Comparison of ENCODE assay signal across 9 cellular contexts in genomic region chr6:56370591-56371198, GRCh38.
DNase-seq lines count a peak whose midpoint lies in the region; ATAC-seq, FAIRE-seq and TF ChIP-seq lines count a peak whose summit lies in the region.
"Had no signal": no experiment of that assay in that cellular context is flagged by ENCODE, and none has a peak within 500 bp of the region (broad histone marks: within the 10 kb centered on the region; RNA-seq: fewer than 3 reads in every experiment).

No MANE protein-coding gene starts in this region.

- H3K4me3 Mint-ChIP-seq in activated B cell treated with CpG ODN at 0.5 μM for 24 hours: no peak overlapping the region
- H3K4me3 Mint-ChIP-seq in neural progenitor cell: no peak overlapping the region

- H3K4me3 ChIP-seq in hepatocyte (no peak overlapping the region), subcutaneous abdominal adipose tissue (ENCODE audit: low read depth in 1 of 5, low read length in 5 of 5) (peak overlapping the region in 2 of 5 donors; percentile 11 to 33), neural progenitor cell (no peak overlapping the region)
- H3K4me3 ChIP-seq: SJSA1 had no signal

- intact Hi-C loops in activated B cell treated with CpG ODN at 0.5 μM for 24 hours (cut with micrococcal nuclease): no loop called here

- no peak for DNase-seq in GM12891 (ENCODE audit: insufficient read length, low spot score)
- DNase-seq in NCI-H1694 (lab: John Stamatoyannopoulos, UW): peak; percentile 15
- DNase-seq in activated B cell treated with CpG ODN at 0.5 μM for 24 hours: no peak
- peak; percentile 58 for DNase-seq in hepatocyte (ENCODE audit: low spot score)
- DNase-seq in activated T-cell treated with anti-CD3 and anti-CD28 coated beads for 4 hours: no peak
- DNase-seq in neural progenitor cell (ENCODE audit: low spot score): no peak

- H3K9me3 Mint-ChIP-seq in activated B cell treated with CpG ODN at 0.5 μM for 24 hours (no peaks in the 10 kb centered on the region), neural progenitor cell (no peaks in the 10 kb centered on the region)

- H3K27ac Mint-ChIP-seq in activated B cell treated with CpG ODN at 0.5 μM for 24 hours (no peak overlapping the region), neural progenitor cell (no peak overlapping the region)

- no peaks in the 10 kb centered on the region for H4K20me1 ChIP-seq in hepatocyte (ENCODE audit: insufficient read depth, poor library complexity, severe bottlenecking)
- no peaks in the 10 kb centered on the region for H4K20me1 ChIP-seq in neural progenitor cell (ENCODE audit: low read depth)

- H3K4me2 ChIP-seq in hepatocyte (peak overlapping the region; percentile 50), neural progenitor cell (no peak overlapping the region)

- no peaks in the 10 kb centered on the region for H3K9me2 ChIP-seq in hepatocyte (replicated peaks; ENCODE audit: insufficient read depth)

- H3K36me3 Mint-ChIP-seq in activated B cell treated with CpG ODN at 0.5 μM for 24 hours (ENCODE audit: low read depth) (no peaks in the 10 kb centered on the region), neural progenitor cell (no peaks in the 10 kb centered on the region)

- H3K79me2 ChIP-seq in hepatocyte: no peaks in the 10 kb centered on the region
- no peaks in the 10 kb centered on the region for H3K79me2 ChIP-seq in neural progenitor cell (ENCODE audit: low read depth)

- H3K27me3 Mint-ChIP-seq in activated B cell treated with CpG ODN at 0.5 μM for 24 hours: peaks cover 3% of the 10 kb centered on the region
- H3K27me3 Mint-ChIP-seq in neural progenitor cell (ENCODE audit: insufficient read depth, low read depth): no peaks in the 10 kb centered on the region

- no peak overlapping the region for H2AFZ ChIP-seq in hepatocyte
- no peak overlapping the region for H2AFZ ChIP-seq in neural progenitor cell (replicated peaks)

- peak; percentile 78 for ATAC-seq in HG02870 (IDR thresholded peaks at IDR 0.05; ENCODE audit: unreplicated experiment)
- ATAC-seq in activated B cell treated with CpG ODN at 0.5 μM for 24 hours (ENCODE audit: low read depth): peak; percentile 31

- H3K9ac ChIP-seq in subcutaneous abdominal adipose tissue (ENCODE audit: low read length in 5 of 5) (peak overlapping the region in 1 of 5 donors; percentile 39), neural progenitor cell (no peak overlapping the region)

- no peak for TF ChIP-seq POLR2A in GM12891 (IDR thresholded peaks at IDR 0.05; ENCODE audit: low read depth, low read length)

- POLR2A ChIA-PET in activated B cell treated with CpG ODN at 0.5 μM for 24 hours (lab: Charles Lee): no interaction called here

- CTCF ChIA-PET in activated B cell treated with CpG ODN at 0.5 μM for 24 hours (lab: Charles Lee): interaction anchor here (1.1 kb wide), 1 partner anchor 201 kb away, joined by 3 read pairs; no protein-coding TSS in a partner anchor

- WGBS in hepatocyte (ENCODE audit: low lambda C conversion rate, missing lambda C conversion rate): 80% methylated on average over 1 of the region's 1 CpG

- H3K27me3 ChIP-seq in hepatocyte (no peaks in the 10 kb centered on the region), subcutaneous abdominal adipose tissue (ENCODE audit: control insufficient read depth in 5 of 5, insufficient read depth in 4 of 5, low read length in 5 of 5) (no peaks in the 10 kb centered on the region), neural progenitor cell (no peaks in the 10 kb centered on the region)
- H3K27me3 ChIP-seq: SJSA1 had no signal

- H3K4me1 Mint-ChIP-seq in activated B cell treated with CpG ODN at 0.5 μM for 24 hours (peaks cover 10% of the 10 kb centered on the region), neural progenitor cell (peaks cover 15% of the 10 kb centered on the region)

- no peaks in the 10 kb centered on the region for H3F3A ChIP-seq in neural progenitor cell (ENCODE audit: low read depth)

- H3K27ac ChIP-seq in hepatocyte: peak overlapping the region; percentile 58
- H3K27ac ChIP-seq in subcutaneous abdominal adipose tissue (ENCODE audit: low read depth, low read length): peak overlapping the region; percentile 91
- no peak overlapping the region for H3K27ac ChIP-seq in neural progenitor cell
- H3K27ac ChIP-seq: SJSA1 had no signal

- H3K36me3 ChIP-seq in hepatocyte (replicated peaks; ENCODE audit: insufficient read depth, low read depth): no peaks in the 10 kb centered on the region
- no peaks in the 10 kb centered on the region for H3K36me3 ChIP-seq in subcutaneous abdominal adipose tissue (ENCODE audit: control insufficient read depth in 5 of 5, insufficient read depth in 5 of 5, low read length in 5 of 5)
- H3K36me3 ChIP-seq in neural progenitor cell: no peaks in the 10 kb centered on the region
- H3K36me3 ChIP-seq: SJSA1 had no signal

- FAIRE-seq in GM12891 (lab: Jason Lieb, UNC): no peak

- H3K4me1 ChIP-seq in hepatocyte (ENCODE audit: insufficient read depth) (peaks cover 25% of the 10 kb centered on the region), subcutaneous abdominal adipose tissue (ENCODE audit: control insufficient read depth in 5 of 5, insufficient read depth in 5 of 5, low read length in 5 of 5) (peaks cover 20 to 80% (median 55%) of the 10 kb centered on the region in 5 donors), neural progenitor cell (peaks cover 17% of the 10 kb centered on the region)

- H3K9me3 ChIP-seq in hepatocyte (ENCODE audit: low read depth) (no peaks in the 10 kb centered on the region), subcutaneous abdominal adipose tissue (ENCODE audit: control insufficient read depth in 5 of 5, low read length in 5 of 5) (no peaks in the 10 kb centered on the region), neural progenitor cell (ENCODE audit: low read depth) (no peaks in the 10 kb centered on the region)
- H3K9me3 ChIP-seq: SJSA1 had no signal

- TF ChIP-seq CTCF in activated B cell treated with CpG ODN at 0.5 μM for 24 hours (IDR thresholded peaks at IDR 0.05): no peak
- TF ChIP-seq CTCF in hepatocyte (IDR thresholded peaks at IDR 0.05; ENCODE audit: poor library complexity): no peak
- TF ChIP-seq CTCF in neural progenitor cell (IDR thresholded peaks at IDR 0.05): no peak

TF ChIP-seq in GM12891, 5 proteins besides CTCF, POLR2A, EP300 and RAD21:
- peak; percentile 89 for TF ChIP-seq SPI1 (IDR thresholded peaks at IDR 0.05; ENCODE audit: low read depth, low read length)
- TF ChIP-seq POU2F2 (IDR thresholded peaks at IDR 0.05; ENCODE audit: low read depth, low read length): no peak
- TF ChIP-seq POLR2AphosphoS5 (IDR thresholded peaks at IDR 0.05; ENCODE audit: low read depth, low read length): no peak
- TF ChIP-seq TAF1 (IDR thresholded peaks at IDR 0.05; ENCODE audit: low read depth, low read length): no peak
- no peak for TF ChIP-seq PAX5 (IDR thresholded peaks at IDR 0.05; ENCODE audit: insufficient read depth, low read length, severe bottlenecking)
TF ChIP-seq in GM12891: peak in this region for 1.

Comparison
In these comparisons a context has a peak if more than half of its experiments do, and no peak if none do; other contexts are left out.
1. DNase-seq: peak in NCI-H1694 (single experiment) and hepatocyte (single experiment); none in GM12891 (single experiment), activated B cell treated with CpG ODN at 0.5 μM for 24 hours (single experiment), activated T-cell treated with anti-CD3 and anti-CD28 coated beads for 4 hours (single experiment) and neural progenitor cell (single experiment).